ENCODE assay signal across 26 cellular contexts in genomic region chr7:112467867-112468266, GRCh38.
"Had no signal": no experiment of that assay in that cellular context is flagged by ENCODE, and none has a peak within 500 bp of the region (broad histone marks: within the 10 kb centered on the region; RNA-seq: fewer than 3 reads in every experiment).

No MANE protein-coding gene starts in this region.

- H3K9me3 ChIP-seq: body of pancreas, colonic mucosa, esophagus squamous epithelium had no signal

- DNase-seq: activated B cell treated with CpG ODN at 0.5 μM for 24 hours; activated CD4-positive, alpha-beta T cell treated with anti-CD3 and anti-CD28 coated beads for 48 hours; activated CD4-positive, alpha-beta T cell treated with anti-CD3 and anti-CD28 coated beads, Interleukin-2, amount 50 U/mL, for 1 hour; activated CD4-positive, alpha-beta T cell treated with anti-CD3 and anti-CD28 coated beads, Interleukin-2, amount 50 U/mL, for 48 hours; activated CD8-positive, alpha-beta memory T cell treated with anti-CD3 and anti-CD28 coated beads for 24 hours; activated CD8-positive, alpha-beta T cell treated with anti-CD3 and anti-CD28 coated beads for 36 hours; activated effector memory CD4-positive, alpha-beta T cell treated with Interleukin-2 at 50 U/mL for 16 hours; activated naive CD4-positive, alpha-beta T cell treated with anti-CD3 and anti-CD28 coated beads for 36 hours; activated T-cell treated with anti-CD3 and anti-CD28 coated beads, Interleukin-2, amount 50 U/mL, for 4 hours; amygdala; aorta; body of pancreas; caudate nucleus; colonic mucosa; effector CD8-positive, alpha-beta T cell; esophagus squamous epithelium; foreskin melanocyte; T-helper 1 cell; T-helper 17 cell; T1000; WERI-Rb-1 had no signal

- H3K4me3 ChIP-seq: body of pancreas, colonic mucosa, esophagus squamous epithelium had no signal

- H3K9me3 Mint-ChIP-seq: activated B cell treated with CpG ODN at 0.5 μM for 24 hours; activated CD8-positive, alpha-beta T cell treated with anti-CD3 and anti-CD28 coated beads for 36 hours; activated naive CD4-positive, alpha-beta T cell treated with anti-CD3 and anti-CD28 coated beads for 36 hours; activated T-cell treated with anti-CD3 and anti-CD28 coated beads, Interleukin-2, amount 50 U/mL, for 4 hours; activated T-helper 17 cell treated with anti-CD3 and anti-CD28 coated beads, Interleukin-2, amount 50 U/mL, for 72 hours; T-helper 2 cell treated with Interferon-gamma antibody and Interleukin-4, amounts not matched to agents 5 μg/mL and 100 μg/mL, for 36 hours had no signal

- H3K4me1 Mint-ChIP-seq: activated B cell treated with CpG ODN at 0.5 μM for 24 hours had no signal

- H3K27ac ChIP-seq: body of pancreas, colonic mucosa, epithelial cell of prostate, esophagus squamous epithelium, WERI-Rb-1 had no signal

- H3K27me3 ChIP-seq: body of pancreas, colonic mucosa, esophagus squamous epithelium had no signal

- H3K4me3 Mint-ChIP-seq: activated B cell treated with CpG ODN at 0.5 μM for 24 hours; activated CD8-positive, alpha-beta T cell treated with anti-CD3 and anti-CD28 coated beads for 36 hours; activated naive CD4-positive, alpha-beta T cell treated with anti-CD3 and anti-CD28 coated beads for 36 hours; activated naive CD8-positive, alpha-beta T cell; activated T-cell treated with anti-CD3 and anti-CD28 coated beads, Interleukin-2, amount 50 U/mL, for 4 hours; activated T-helper 17 cell treated with anti-CD3 and anti-CD28 coated beads, Interleukin-2, amount 50 U/mL, for 72 hours; T-helper 17 cell; T-helper 2 cell treated with Interferon-gamma antibody and Interleukin-4, amounts not matched to agents 5 μg/mL and 100 μg/mL, for 36 hours had no signal

- H3K4me1 ChIP-seq: colonic mucosa, esophagus squamous epithelium had no signal

- ATAC-seq: activated CD4-positive, CD25-positive, alpha-beta regulatory T cell treated with anti-CD3 and anti-CD28 coated beads, Interleukin-2, amount 50 U/mL, for 24 hours; activated CD8-positive, alpha-beta T cell treated with anti-CD3 and anti-CD28 coated beads for 36 hours; activated T-cell treated with anti-CD3 and anti-CD28 coated beads, Interleukin-2, amount 50 U/mL, for 4 hours; activated T-helper 17 cell treated with anti-CD3 and anti-CD28 coated beads, Interleukin-2, amount 50 U/mL, for 72 hours; body of pancreas; T-helper 17 cell had no signal

- H3K27me3 Mint-ChIP-seq: activated B cell treated with CpG ODN at 0.5 μM for 24 hours; activated CD8-positive, alpha-beta T cell treated with anti-CD3 and anti-CD28 coated beads for 36 hours; activated naive CD8-positive, alpha-beta T cell; activated T-helper 17 cell treated with anti-CD3 and anti-CD28 coated beads, Interleukin-2, amount 50 U/mL, for 72 hours; T-helper 17 cell had no signal

- H3K27ac Mint-ChIP-seq: activated B cell treated with CpG ODN at 0.5 μM for 24 hours; activated CD8-positive, alpha-beta T cell treated with anti-CD3 and anti-CD28 coated beads for 36 hours; activated naive CD4-positive, alpha-beta T cell treated with anti-CD3 and anti-CD28 coated beads for 36 hours; activated naive CD8-positive, alpha-beta T cell; activated T-helper 17 cell treated with anti-CD3 and anti-CD28 coated beads, Interleukin-2, amount 50 U/mL, for 72 hours; T-helper 17 cell; T-helper 2 cell treated with Interferon-gamma antibody and Interleukin-4, amounts not matched to agents 5 μg/mL and 100 μg/mL, for 36 hours had no signal
